17 cellular contexts compared by ENCODE assay signal in the genomic region with DNA sequence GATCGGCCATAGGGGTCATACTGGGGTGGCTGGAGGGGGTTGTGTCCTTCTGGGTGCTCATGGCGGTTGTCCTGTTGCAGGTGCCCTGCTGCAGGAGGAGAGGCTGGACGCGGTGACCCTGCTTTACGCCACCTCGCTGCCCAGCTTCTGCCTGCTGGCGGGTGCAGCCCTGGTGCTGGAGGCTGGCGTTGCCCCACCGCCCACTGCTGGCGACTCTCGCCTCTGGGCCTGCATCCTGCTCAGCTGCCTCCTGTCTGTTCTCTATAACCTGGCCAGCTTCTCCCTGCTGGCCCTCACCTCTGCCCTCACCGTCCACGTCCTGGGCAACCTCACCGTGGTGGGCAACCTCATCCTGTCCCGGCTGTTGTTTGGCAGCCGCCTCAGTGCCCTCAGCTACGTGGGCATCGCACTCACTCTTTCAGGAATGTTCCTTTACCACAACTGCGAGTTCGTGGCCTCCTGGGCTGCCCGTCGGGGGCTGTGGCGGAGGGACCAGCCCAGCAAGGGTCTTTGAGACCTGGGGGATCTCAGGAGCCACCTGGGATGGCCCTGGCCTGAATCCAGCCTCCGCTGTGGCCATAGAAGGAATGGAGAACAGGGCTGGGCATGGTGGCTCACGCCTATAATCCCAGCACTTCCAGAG. TPM values are rescaled to one million over a fixed set of nuclear protein-coding genes. Genes with fewer than 3 reads are reported as not detected.
DNase-seq lines count a peak whose midpoint lies in the region; ATAC-seq, FAIRE-seq and TF ChIP-seq lines count a peak whose summit lies in the region.
"Had no signal": no experiment of that assay in that cellular context is flagged by ENCODE, and none has a peak within 500 bp of the region (broad histone marks: within the 10 kb centered on the region; RNA-seq: fewer than 3 reads in every experiment).

No MANE protein-coding gene starts in this region.

- no peak overlapping the region for H4K5ac ChIP-seq in H1 (ENCODE audit: insufficient read length, low read depth, low read length)

- no peak overlapping the region for H3K4me2 ChIP-seq in H1 (ENCODE audit: insufficient read depth in 1 of 2, low read depth in 2 of 2, low read length in 2 of 2)

- no peaks in the 10 kb centered on the region for H3K23me2 ChIP-seq in H1 (ENCODE audit: low read depth, low read length)

- H4K20me1 ChIP-seq in H1 (replicated peaks in 1 of 2; ENCODE audit: control insufficient read depth in 1 of 2, insufficient read depth in 2 of 2, low read length in 2 of 2), result peaks cover 0 to 4% of the 10 kb centered on the region in 2 experiments

- H3K36me3 Mint-ChIP-seq in nephron progenitor cell (ENCODE audit: low read depth), result no peaks in the 10 kb centered on the region
- H3K36me3 Mint-ChIP-seq: CD4-positive, alpha-beta memory T cell had no signal

- H3K27me3 ChIP-seq in H1 (replicated peaks in 1 of 4; ENCODE audit: control insufficient read depth in 3 of 4, extremely low read depth in 1 of 4, insufficient read depth in 3 of 4, low read length in 3 of 4) (no peaks in the 10 kb centered on the region), heart right ventricle (no peaks in the 10 kb centered on the region)

- H3K27ac ChIP-seq in HEK293 (ENCODE audit: extremely low read depth, low read depth, low read length) (no peak overlapping the region), H1 (ENCODE audit: low read depth, low read length) (no peak overlapping the region), heart right ventricle (no peak overlapping the region)
- H3K27ac ChIP-seq: GM23248, HL-60 had no signal

- no peak overlapping the region for H4K91ac ChIP-seq in H1 (replicated peaks; ENCODE audit: insufficient read length, low read length)

- H3K79me1 ChIP-seq in H1 (ENCODE audit: low read depth, low read length), result no peaks in the 10 kb centered on the region

- 93% methylated on average over 22 of the region's 25 CpGs; no CpG with 5 or more reads in 1 of the 2 experiments for WGBS in H1 (ENCODE audit: extremely low coverage in 1 of 2, insufficient coverage in 1 of 2, insufficient read length in 1 of 2, insufficient replicate concordance in 2 of 2, low coverage in 1 of 2, low lambda C conversion rate in 2 of 2, missing lambda C conversion rate in 1 of 2), 2 experiments
- WGBS in heart right ventricle, 2 donors, result 96 to 98% methylated on average over 25 of the region's 25 CpGs

- H3K9ac ChIP-seq in H1 (replicated peaks in 1 of 4; ENCODE audit: extremely low read depth in 1 of 4, low read depth in 3 of 4, low read length in 3 of 4), result no peak overlapping the region
- H3K9ac ChIP-seq: GM23248 had no signal

- H2BK120ac ChIP-seq in H1 (replicated peaks; ENCODE audit: low read depth, low read length), result no peak overlapping the region

- no peak overlapping the region for H2BK15ac ChIP-seq in H1 (ENCODE audit: low read length)

- H3K4me1 Mint-ChIP-seq in nephron progenitor cell, result peaks cover 7% of the 10 kb centered on the region

- H3K4me1 ChIP-seq in HEK293 (ENCODE audit: control insufficient read depth, insufficient read depth, low read length), result no peaks in the 10 kb centered on the region
- peaks cover 0 to 4% (median 0%) of the 10 kb centered on the region in 4 experiments; a peak in 2 of 7 replicates for H3K4me1 ChIP-seq in H1 (replicated peaks in 1 of 4; ENCODE audit: control insufficient read depth in 3 of 4, insufficient read depth in 4 of 4, low read length in 3 of 4)
- peaks cover 0 to 22% (median 12%) of the 10 kb centered on the region in 9 donors for H3K4me1 ChIP-seq in heart right ventricle

- H3K14ac ChIP-seq in H1 (ENCODE audit: insufficient read length), result no peak overlapping the region

- H2BK5ac ChIP-seq in H1 (ENCODE audit: low read depth, low read length), result no peak overlapping the region

- CTCF ChIA-PET in HEK293 (lab: Yijun Ruan, JAX) (interaction anchor here (1.3 to 5.0 kb wide), 3 partner anchors 9 to 108 kb away, joined by 3 to 36 read pairs (median 4); a partner anchor contains a TSS), H1 (lab: Charles Lee; ENCODE audit: partially characterized antibody) (interaction anchor here (1.1 to 10.5 kb wide), 2 partner anchors 12 to 48 kb away, joined by 4 to 74 read pairs; a partner anchor contains a TSS)

- H3K9me3 ChIP-seq in HEK293 (ENCODE audit: control insufficient read depth, insufficient read depth, low read depth, low read length) (no peaks in the 10 kb centered on the region), H1 (ENCODE audit: insufficient read depth in 2 of 2, low read depth in 1 of 2, low read length in 1 of 2) (no peaks in the 10 kb centered on the region), heart right ventricle (no peaks in the 10 kb centered on the region)

- no peak overlapping the region for H2BK20ac ChIP-seq in H1 (ENCODE audit: low read length)

- no peak overlapping the region for H3K4me3 Mint-ChIP-seq in nephron progenitor cell
- H3K4me3 Mint-ChIP-seq: B cell; CD4-positive, alpha-beta memory T cell; H9 had no signal

- H4K8ac ChIP-seq in H1 (ENCODE audit: extremely low read depth, insufficient read depth, low read length), result peak overlapping the region; percentile 83

- H2AK5ac ChIP-seq in H1 (ENCODE audit: low read depth, low read length), result no peak overlapping the region

- no peak overlapping the region for H3K18ac ChIP-seq in H1 (ENCODE audit: extremely low read depth, low read length)

- POLR2A ChIA-PET in HEK293 (lab: Yijun Ruan, JAX) (no interaction called here), H1 (lab: Charles Lee; ENCODE audit: partially characterized antibody) (no interaction called here)

- peak overlapping the region; percentile 85 for H3K4ac ChIP-seq in H1 (replicated peaks; ENCODE audit: insufficient read length, low read depth, low read length)

- peak overlapping the region; percentile 61 for H3K27ac Mint-ChIP-seq in nephron progenitor cell
- H3K27ac Mint-ChIP-seq: B cell; CD4-positive, alpha-beta memory T cell; H9 had no signal

- H3K4me3 ChIP-seq in HEK293 (ENCODE audit: low read depth, low read length) (no peak overlapping the region), H1 (ENCODE audit: extremely low read depth in 1 of 4, insufficient read depth in 2 of 4, low read depth in 3 of 4, low read length in 4 of 4) (no peak overlapping the region), heart right ventricle (no peak overlapping the region)
- H3K4me3 ChIP-seq: GM12878, GM23248 had no signal

- H3K27me3 Mint-ChIP-seq in nephron progenitor cell (ENCODE audit: low read depth, poor library complexity), result no peaks in the 10 kb centered on the region
- H3K27me3 Mint-ChIP-seq: B cell; CD4-positive, alpha-beta memory T cell had no signal

- no peak for TF ChIP-seq RAD21 in H1 (IDR thresholded peaks at IDR 0.05 in 1 of 2, conservative IDR thresholded peaks at IDR 0.05 in 1 of 2; ENCODE audit: low read depth in 2 of 2, low read length in 2 of 2)

- intact Hi-C loops in heart right ventricle (cut with DNase I), result loop anchor here in 1 of 10 donors (10.0 kb wide), 1 partner anchor 258 kb away; no protein-coding TSS in a partner anchor

- TF ChIP-seq CTCF in HEK293 (tag by site-specific recombination; IDR thresholded peaks at IDR 0.05) (no peak), H1 (IDR thresholded peaks at IDR 0.05; ENCODE audit: control extremely low read depth in 1 of 3, insufficient read depth in 1 of 3, low read depth in 1 of 3, low read length in 3 of 3) (no peak), nephron progenitor cell (IDR thresholded peaks at IDR 0.05) (no peak), heart right ventricle (IDR thresholded peaks at IDR 0.05) (no peak)

- H3K56ac ChIP-seq in H1 (replicated peaks; ENCODE audit: insufficient read length, low read depth, low read length), result no peak overlapping the region

- H2BK12ac ChIP-seq in H1 (ENCODE audit: low read depth, low read length), result no peak overlapping the region

- ATAC-seq in heart right ventricle, result no peak
- no peak for ATAC-seq in GM21390 (IDR thresholded peaks at IDR 0.05; ENCODE audit: unreplicated experiment)
- ATAC-seq in HG03025 (IDR thresholded peaks at IDR 0.05; ENCODE audit: low FRiP score, unreplicated experiment), result no peak
- ATAC-seq: GM12878 had no signal

- H2AFZ ChIP-seq in H1 (ENCODE audit: low read length), result no peak overlapping the region
- H2AFZ ChIP-seq: GM23248 had no signal

- H3K23ac ChIP-seq in H1 (ENCODE audit: insufficient read length), result no peak overlapping the region

- DNase-seq in H1 (ENCODE audit: low read depth in 1 of 2, low spot score in 2 of 2) (no peak), nephron progenitor cell (no peak), urothelium cell line (ENCODE audit: low spot score) (no peak), heart right ventricle (no peak)
- DNase-seq: C1 segment of cervical spinal cord; CD4-positive, alpha-beta memory T cell; DMS79; GM23248; H9 had no signal

- H3K36me3 ChIP-seq in HEK293 (ENCODE audit: control insufficient read depth in 2 of 2, insufficient read depth in 1 of 2, low read length in 2 of 2) (no peaks in the 10 kb centered on the region), H1 (ENCODE audit: control insufficient read depth in 2 of 4, insufficient read depth in 4 of 4, low read length in 3 of 4) (no peaks in the 10 kb centered on the region), heart right ventricle (peaks cover 0 to 13% (median 0%) of the 10 kb centered on the region in 9 donors)

- no peaks in the 10 kb centered on the region for H3K79me2 ChIP-seq in H1 (ENCODE audit: control insufficient read depth in 1 of 2, insufficient read depth in 2 of 2, low read length in 2 of 2)

- no peak for TF ChIP-seq POLR2A in H1 (IDR thresholded peaks at IDR 0.05; ENCODE audit: control extremely low read depth in 1 of 2, low read depth in 2 of 2, low read length in 2 of 2)

- FAIRE-seq in H1 (lab: Jason Lieb, UNC) (no peak), urothelium cell line (lab: Jason Lieb, UNC) (peak; percentile 55)
- FAIRE-seq: A204.1, GM12878, GM18507 had no signal

- H3K9me3 Mint-ChIP-seq in nephron progenitor cell, result no peaks in the 10 kb centered on the region
- H3K9me3 Mint-ChIP-seq: CD4-positive, alpha-beta memory T cell; H9 had no signal

- TF ChIP-seq EP300 in H1 (IDR thresholded peaks at IDR 0.05; ENCODE audit: borderline replicate concordance in 1 of 2, low read depth in 2 of 2, low read length in 2 of 2), result no peak

RNA-seq across cellular contexts. Expression of a gene that starts 11.1 kb away (rescaled TPM):
- 5.1 TPM in 2 replicates for total RNA-seq in H1 (2021; fragmentation: NEBNext Ultra II Directional; extraction: Animal tissue kit (Norgen Biotek cat#: 25700))
- polyA plus RNA-seq in H1 (2011; rRNA removed) (5.6 and 7.8 TPM in 2 replicates), heart right ventricle (1 to 10 TPM; 3.3 to 3.8 TPM)
- polyA plus RNA-seq in H1 (2011; cell fraction: cytosol; rRNA removed), result 4.9 TPM
- polyA plus RNA-seq in H1 (2011; cell fraction: nucleus; rRNA removed), result 5.3 TPM
- 3.1 to 5.1 TPM (median 3.9 TPM) in 4 replicates for polyA plus RNA-seq in H1 (2012, experiment 1 of 2)
- 5.2 TPM for polyA plus RNA-seq in H1 (2012, experiment 2 of 2)
- polyA plus RNA-seq in H1 (2013, experiment 1 of 2), result 6.0 TPM
- polyA plus RNA-seq in H1 (2013, experiment 2 of 2), result 6.0 TPM
- polyA minus RNA-seq in H1 (2011; rRNA and poly(A)+ RNA removed), result 2.8 and 3.0 TPM in 2 replicates
- polyA minus RNA-seq in H1 (2011; cell fraction: cytosol; rRNA and poly(A)+ RNA removed), result 4.3 TPM
- polyA minus RNA-seq in H1 (2011; cell fraction: nucleus; rRNA and poly(A)+ RNA removed), result 5.8 TPM
- total RNA-seq in heart right ventricle, result 1 to 10 TPM; 1.8 to 6.0 (median 3.1) TPM

RNA-seq across cellular contexts. Expression of a gene that starts 21.0 kb away (rescaled TPM):
- total RNA-seq in H1 (2021; fragmentation: NEBNext Ultra II Directional; extraction: Animal tissue kit (Norgen Biotek cat#: 25700)), result 2.6 and 3.6 TPM in 2 replicates
- 7.3 and 8.3 TPM in 2 replicates for polyA plus RNA-seq in H1 (2011; rRNA removed)
- 5.8 TPM for polyA plus RNA-seq in H1 (2011; cell fraction: cytosol; rRNA removed)
- 6.1 TPM for polyA plus RNA-seq in H1 (2011; cell fraction: nucleus; rRNA removed)
- polyA plus RNA-seq in H1 (2012, experiment 1 of 2), result 2.7 to 3.6 TPM (median 3.3 TPM) in 4 replicates
- polyA plus RNA-seq in H1 (2012, experiment 2 of 2), result 2.1 TPM
- 1.9 TPM for polyA plus RNA-seq in H1 (2013, experiment 1 of 2)
- polyA plus RNA-seq in H1 (2013, experiment 2 of 2), result 1.8 TPM
- 11.0 and 13.8 TPM in 2 replicates for polyA minus RNA-seq in H1 (2011; rRNA and poly(A)+ RNA removed)
- 5.0 TPM for polyA minus RNA-seq in H1 (2011; cell fraction: cytosol; rRNA and poly(A)+ RNA removed)
- polyA minus RNA-seq in H1 (2011; cell fraction: nucleus; rRNA and poly(A)+ RNA removed), result 4.8 TPM
- 1 to 10 TPM; 1.5 to 6.3 (median 2.8) TPM for total RNA-seq in heart right ventricle
- 1 to 10 TPM; 1.6 to 2.3 TPM for polyA plus RNA-seq in heart right ventricle

RNA-seq across cellular contexts. Expression of a gene that starts 39.7 kb away (rescaled TPM):
- 30.0 and 36.2 TPM in 2 replicates for total RNA-seq in H1 (2021; fragmentation: NEBNext Ultra II Directional; extraction: Animal tissue kit (Norgen Biotek cat#: 25700))
- 87.8 and 91.7 TPM in 2 replicates for polyA plus RNA-seq in H1 (2011; rRNA removed)
- polyA plus RNA-seq in H1 (2011; cell fraction: cytosol; rRNA removed), result 59.1 TPM
- 77.5 TPM for polyA plus RNA-seq in H1 (2011; cell fraction: nucleus; rRNA removed)
- 38.9 to 58.8 TPM (median 53.7 TPM) in 4 replicates for polyA plus RNA-seq in H1 (2012, experiment 1 of 2)
- 67.8 TPM for polyA plus RNA-seq in H1 (2012, experiment 2 of 2)
- polyA plus RNA-seq in H1 (2013, experiment 1 of 2), result 56.8 TPM
- polyA plus RNA-seq in H1 (2013, experiment 2 of 2), result 56.9 TPM
- 73.8 and 106 TPM in 2 replicates for polyA minus RNA-seq in H1 (2011; rRNA and poly(A)+ RNA removed)
- polyA minus RNA-seq in H1 (2011; cell fraction: cytosol; rRNA and poly(A)+ RNA removed), result 33.8 TPM
- polyA minus RNA-seq in H1 (2011; cell fraction: nucleus; rRNA and poly(A)+ RNA removed), result 46.5 TPM
- 10 to 100 TPM in 9 of 10 donors, 1 to 10 TPM in 1; 8.9 to 46.8 (median 14.8) TPM for total RNA-seq in heart right ventricle
- polyA plus RNA-seq in heart right ventricle, result 10 to 100 TPM; 11.7 to 17.4 TPM

RNA-seq across cellular contexts. Expression of a gene that starts 48.0 kb away (rescaled TPM):
- total RNA-seq in H1 (2021; fragmentation: NEBNext Ultra II Directional; extraction: Animal tissue kit (Norgen Biotek cat#: 25700)), result 3.4 and 3.7 TPM in 2 replicates
- 3.4 and 4.5 TPM in 2 replicates for polyA plus RNA-seq in H1 (2011; rRNA removed)
- 2.9 TPM for polyA plus RNA-seq in H1 (2011; cell fraction: cytosol; rRNA removed)
- 4.9 TPM for polyA plus RNA-seq in H1 (2011; cell fraction: nucleus; rRNA removed)
- 4.0 to 5.0 TPM (median 4.2 TPM) in 4 replicates for polyA plus RNA-seq in H1 (2012, experiment 1 of 2)
- polyA plus RNA-seq in H1 (2012, experiment 2 of 2), result 2.5 TPM
- polyA plus RNA-seq in H1 (2013, experiment 1 of 2), result 3.6 TPM
- 3.8 TPM for polyA plus RNA-seq in H1 (2013, experiment 2 of 2)
- polyA minus RNA-seq in H1 (2011; rRNA and poly(A)+ RNA removed), result 5.3 and 5.8 TPM in 2 replicates
- polyA minus RNA-seq in H1 (2011; cell fraction: cytosol; rRNA and poly(A)+ RNA removed), result 8.0 TPM
- 8.9 TPM for polyA minus RNA-seq in H1 (2011; cell fraction: nucleus; rRNA and poly(A)+ RNA removed)
- total RNA-seq in heart right ventricle, result 10 to 100 TPM in 8 of 10 donors, 1 to 10 TPM in 2; 6.7 to 20.1 (median 14.9) TPM
- 1 to 10 TPM in 1 of 2 donors, under 1 TPM in 1; 0.84 to 5.0 TPM for polyA plus RNA-seq in heart right ventricle

RNA-seq across cellular contexts. Expression of a gene that starts 54.9 kb away (rescaled TPM):
- 121 and 133 TPM in 2 replicates for total RNA-seq in H1 (2021; fragmentation: NEBNext Ultra II Directional; extraction: Animal tissue kit (Norgen Biotek cat#: 25700))
- polyA plus RNA-seq in H1 (2011; rRNA removed), result 191 and 247 TPM in 2 replicates
- 147 TPM for polyA plus RNA-seq in H1 (2011; cell fraction: cytosol; rRNA removed)
- 202 TPM for polyA plus RNA-seq in H1 (2011; cell fraction: nucleus; rRNA removed)
- polyA plus RNA-seq in H1 (2012, experiment 1 of 2), result 90.7 to 127 TPM (median 115 TPM) in 4 replicates
- polyA plus RNA-seq in H1 (2012, experiment 2 of 2), result 136 TPM
- polyA plus RNA-seq in H1 (2013, experiment 1 of 2), result 73.6 TPM
- 74.6 TPM for polyA plus RNA-seq in H1 (2013, experiment 2 of 2)
- polyA minus RNA-seq in H1 (2011; rRNA and poly(A)+ RNA removed), result 186 and 236 TPM in 2 replicates
- 73.2 TPM for polyA minus RNA-seq in H1 (2011; cell fraction: cytosol; rRNA and poly(A)+ RNA removed)
- polyA minus RNA-seq in H1 (2011; cell fraction: nucleus; rRNA and poly(A)+ RNA removed), result 84.9 TPM
- total RNA-seq in heart right ventricle, result 10 to 100 TPM; 16.3 to 31.3 (median 24.5) TPM
- polyA plus RNA-seq in heart right ventricle, result 10 to 100 TPM; 26.2 to 51.7 TPM
